Comparison of ENCODE assay signal across 18 cellular contexts in the genomic region with DNA sequence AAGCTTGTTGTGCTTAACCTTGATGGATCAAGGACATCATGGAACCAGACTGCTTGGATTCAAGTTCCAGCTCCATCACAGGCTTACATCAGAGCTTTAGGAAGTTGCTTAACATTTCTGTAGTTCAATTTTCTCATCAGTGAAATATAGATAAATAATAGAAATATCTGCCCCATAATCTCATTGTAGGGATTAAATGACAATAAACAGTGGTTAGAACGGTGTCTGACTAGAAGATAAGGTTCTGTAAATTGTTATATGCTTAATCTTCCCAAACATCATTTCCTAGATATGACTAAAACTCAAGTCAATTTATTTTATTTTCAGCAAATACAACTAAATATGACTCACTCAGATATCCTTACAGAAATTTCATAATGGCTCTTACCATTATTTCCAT.
"Had no signal": no experiment of that assay in that cellular context is flagged by ENCODE, and none has a peak within 500 bp of the region (broad histone marks: within the 10 kb centered on the region; RNA-seq: fewer than 3 reads in every experiment).

No MANE protein-coding gene starts in this region.

- H2AFZ ChIP-seq: parathyroid adenoma had no signal

- H3K27ac ChIP-seq: parathyroid adenoma, stomach had no signal

- DNase-seq: activated CD4-positive, alpha-beta T cell treated with anti-CD3 and anti-CD28 coated beads for 4 hours; activated CD8-positive, alpha-beta memory T cell treated with anti-CD3 and anti-CD28 coated beads, Interleukin-2, amount 50 U/mL, for 4 hours; activated CD8-positive, alpha-beta T cell treated with anti-CD3 and anti-CD28 coated beads for 36 hours; activated effector memory CD4-positive, alpha-beta T cell treated with anti-CD3 and anti-CD28 coated beads, Interleukin-2, amount 50 U/mL, for 16 hours; activated T-cell treated with anti-CD3 and anti-CD28 coated beads, Interleukin-2, amount 50 U/mL, for 48 hours; amygdala; cerebellar nuclear complex; effector memory CD4-positive, alpha-beta T cell; mucosa of descending colon; naive thymus-derived CD4-positive, alpha-beta T cell; stimulated activated CD4-positive, alpha-beta T cell treated with anti-CD3 and anti-CD28 coated beads, Interleukin-1b, Interleukin-23, amount 100 ng/mL, for 48 hours; stomach; T-helper 17 cell had no signal

- ATAC-seq: activated CD8-positive, alpha-beta T cell treated with anti-CD3 and anti-CD28 coated beads for 36 hours; left lobe of liver; mucosa of descending colon; naive thymus-derived CD4-positive, alpha-beta T cell; T-helper 17 cell had no signal

- H3K27me3 Mint-ChIP-seq: activated CD8-positive, alpha-beta T cell treated with anti-CD3 and anti-CD28 coated beads for 36 hours; activated naive CD4-positive, alpha-beta T cell treated with anti-CD3 and anti-CD28 coated beads, Interleukin-2, amount 50 U/mL, for 24 hours; brain; dendritic cell treated with granulocyte-macrophage colony-stimulating factor and Interleukin-4, amounts not matched to agents 40 ng/mL and 50 ng/mL, for 4 days; naive thymus-derived CD4-positive, alpha-beta T cell; T-helper 17 cell had no signal

- H3K9me3 ChIP-seq: stomach had no signal

- H3K79me2 ChIP-seq: parathyroid adenoma had no signal

- H3K9me3 Mint-ChIP-seq: activated CD8-positive, alpha-beta T cell treated with anti-CD3 and anti-CD28 coated beads for 36 hours; brain had no signal

- H3K36me3 Mint-ChIP-seq: activated naive CD4-positive, alpha-beta T cell treated with anti-CD3 and anti-CD28 coated beads, Interleukin-2, amount 50 U/mL, for 24 hours; naive thymus-derived CD4-positive, alpha-beta T cell had no signal

- H3K36me3 ChIP-seq: stomach had no signal

- H3K4me3 ChIP-seq: mucosa of descending colon, stomach had no signal

- H3K4me1 ChIP-seq: parathyroid adenoma, stomach had no signal

- H3K9ac ChIP-seq: parathyroid adenoma had no signal

- H3K4me3 Mint-ChIP-seq: activated CD8-positive, alpha-beta T cell treated with anti-CD3 and anti-CD28 coated beads for 36 hours; activated naive CD4-positive, alpha-beta T cell treated with anti-CD3 and anti-CD28 coated beads, Interleukin-2, amount 50 U/mL, for 24 hours; brain; dendritic cell treated with granulocyte-macrophage colony-stimulating factor and Interleukin-4, amounts not matched to agents 40 ng/mL and 50 ng/mL, for 4 days; naive thymus-derived CD4-positive, alpha-beta T cell; T-helper 17 cell had no signal

- H3K4me1 Mint-ChIP-seq: activated naive CD4-positive, alpha-beta T cell treated with anti-CD3 and anti-CD28 coated beads, Interleukin-2, amount 50 U/mL, for 24 hours; brain; naive thymus-derived CD4-positive, alpha-beta T cell; T-helper 17 cell had no signal

- H3K27me3 ChIP-seq: stomach had no signal

- H3K27ac Mint-ChIP-seq: activated CD8-positive, alpha-beta T cell treated with anti-CD3 and anti-CD28 coated beads for 36 hours; activated naive CD4-positive, alpha-beta T cell treated with anti-CD3 and anti-CD28 coated beads, Interleukin-2, amount 50 U/mL, for 24 hours; brain; dendritic cell treated with granulocyte-macrophage colony-stimulating factor and Interleukin-4, amounts not matched to agents 40 ng/mL and 50 ng/mL, for 4 days; naive thymus-derived CD4-positive, alpha-beta T cell; T-helper 17 cell had no signal
